In the genomic region with DNA sequence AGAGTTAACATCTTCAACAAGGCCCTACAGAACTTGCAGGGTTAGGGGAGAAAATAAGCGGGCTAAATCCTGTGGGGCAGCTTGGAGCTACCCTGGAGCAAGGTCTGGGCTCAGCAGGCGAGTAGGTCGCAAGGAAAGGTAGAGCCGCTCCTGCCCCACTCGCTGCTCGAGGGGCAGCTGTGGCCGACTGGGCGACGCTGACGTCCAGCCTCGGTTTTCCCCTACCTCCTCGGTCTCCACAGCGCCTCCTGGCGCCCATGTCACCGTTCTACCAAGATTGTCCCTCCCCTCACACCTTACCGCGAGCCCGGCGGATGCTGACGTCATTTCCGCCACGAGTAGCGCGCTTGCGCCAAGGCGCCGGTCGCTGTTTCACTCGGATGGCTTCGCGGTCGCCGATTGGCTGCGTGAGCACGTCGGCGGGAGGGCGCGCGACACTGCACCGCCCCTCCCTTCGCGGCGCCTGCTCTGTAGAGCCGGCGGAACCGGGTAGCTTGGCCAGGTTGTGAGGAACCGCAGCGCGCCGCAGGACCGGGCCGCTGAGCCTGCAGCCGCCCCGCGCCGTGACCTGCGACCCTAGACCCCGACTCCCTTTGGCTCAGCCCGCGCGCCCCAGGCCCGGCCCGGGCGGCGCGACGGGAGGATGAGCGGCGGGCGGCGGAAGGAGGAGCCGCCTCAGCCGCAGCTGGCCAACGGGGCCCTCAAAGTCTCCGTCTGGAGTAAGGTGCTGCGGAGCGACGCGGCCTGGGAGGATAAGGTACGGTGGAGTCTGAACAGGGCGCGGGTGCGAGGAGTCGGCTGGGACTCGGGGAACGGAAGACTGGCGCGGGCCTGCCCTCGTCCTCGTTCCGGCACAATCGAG, we compare ENCODE assay signal across 8 cellular contexts. TPM values are rescaled to one million over a fixed set of nuclear protein-coding genes. Genes with fewer than 3 reads are reported as not detected.
DNase-seq lines count a peak whose midpoint lies in the region; ATAC-seq and TF ChIP-seq lines count a peak whose summit lies in the region.

A gene with protein sequence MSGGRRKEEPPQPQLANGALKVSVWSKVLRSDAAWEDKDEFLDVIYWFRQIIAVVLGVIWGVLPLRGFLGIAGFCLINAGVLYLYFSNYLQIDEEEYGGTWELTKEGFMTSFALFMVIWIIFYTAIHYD (plus strand): TSS at position 471 of the 862 bp plus-strand sequence. CDS start 173 bp downstream, at position 644.

- H3K27me3 ChIP-seq in dorsolateral prefrontal cortex (no peaks in the 10 kb centered on the region), right lobe of liver (no peaks in the 10 kb centered on the region)

- 0% methylated on average over 10 of the region's 93 CpGs for WGBS in right lobe of liver (ENCODE audit: insufficient coverage, low coverage, low lambda C conversion rate, missing lambda C conversion rate)

- peak; percentile 88 to 100 (median 96) for TF ChIP-seq CTCF in dorsolateral prefrontal cortex (IDR thresholded peaks at IDR 0.05 in 54 of 56, conservative IDR thresholded peaks at IDR 0.05 in 2 of 56; ENCODE audit: low read depth in 1 of 56, partially characterized antibody in 56 of 56)
- peak; percentile 92 to 98 (median 95) for TF ChIP-seq CTCF in right lobe of liver (IDR thresholded peaks at IDR 0.05)

- peaks cover 0 to 14% (median 6%) of the 10 kb centered on the region in 4 donors for H3K4me1 ChIP-seq in right lobe of liver

- intact Hi-C loops in dorsolateral prefrontal cortex (cut with DNase I) = loop anchor here (1.0 to 10.0 kb wide), 7 partner anchors 49 to 651 kb away; a partner anchor contains a TSS
- intact Hi-C loops in right lobe of liver (cut with DNase I) = no loop called here

- DNase-seq in CD1c-positive myeloid dendritic cell (ENCODE audit: extremely low spot score) (peak; percentile 100), NCI-H774 (lab: John Stamatoyannopoulos, UW) (peak; percentile 98), dorsolateral prefrontal cortex (peak; percentile 94 to 99 (median 96)), right lobe of liver (peak; percentile 98 to 99 (median 99))
- DNase-seq in activated CD4-positive, alpha-beta T cell treated with anti-CD3 and anti-CD28 coated beads, Interleukin-2, amount 50 U/mL, for 48 hours = peak; percentile 99
- peak; percentile 99 for DNase-seq in stimulated activated CD4-positive, alpha-beta T cell treated with anti-CD3 and anti-CD28 coated beads, Interleukin-4, amount 100 ng/mL, for 48 hours (ENCODE audit: low read depth in 2 of 2)

- TF ChIP-seq POLR2A in right lobe of liver (IDR thresholded peaks at IDR 0.05) = peak; percentile 99

- no peaks in the 10 kb centered on the region for H3K9me3 ChIP-seq in right lobe of liver

- H3K27ac ChIP-seq in dorsolateral prefrontal cortex = peak within 1 kb of the TSS; percentile 73 to 99 (median 90)
- H3K27ac ChIP-seq in right lobe of liver = peak within 1 kb of the TSS; percentile 86 to 90 (median 88)

- peaks cover 10 to 29% (median 18%) of the 10 kb centered on the region in 4 donors for H3K36me3 ChIP-seq in right lobe of liver

- ATAC-seq in GM19372 (IDR thresholded peaks at IDR 0.05; ENCODE audit: low read depth, unreplicated experiment) (peak; percentile 86), HG03565 (IDR thresholded peaks at IDR 0.05; ENCODE audit: unreplicated experiment) (peak; percentile 82), right lobe of liver (peak; percentile 89 to 97 (median 93))

- peak within 1 kb of the TSS; percentile 68 to 100 (median 98) for H3K4me3 ChIP-seq in dorsolateral prefrontal cortex
- peak within 1 kb of the TSS; percentile 100 for H3K4me3 ChIP-seq in right lobe of liver

RNA-seq across cellular contexts. Expression of the gene that starts here (rescaled TPM):
- total RNA-seq in dorsolateral prefrontal cortex (10 to 100 TPM; 26.9 to 62.3 (median 46.7) TPM), right lobe of liver (100 to 1,000 TPM in 5 of 6 experiments, 10 to 100 TPM in 1; 78.1 to 232 (median 125) TPM)

Comparison
In these comparisons a context has a peak if more than half of its experiments do, and no peak if none do; other contexts are left out.
1. Peak in every context shown above with its lines: DNase-seq, ATAC-seq, H3K4me3 ChIP-seq and H3K27ac ChIP-seq.
2. intact Hi-C loops: an anchor here in dorsolateral prefrontal cortex (1.0 to 10.0 kb wide); none called in right lobe of liver.